ENCODE assay signal across 8 cellular contexts in genomic region chr16:68040506-68041288, GRCh38. TPM values are rescaled to one million over a fixed set of nuclear protein-coding genes. Genes with fewer than 3 reads are reported as not detected.
DNase-seq lines count a peak whose midpoint lies in the region; ATAC-seq, FAIRE-seq and TF ChIP-seq lines count a peak whose summit lies in the region.

No MANE protein-coding gene starts in this region.

- no peak for TF ChIP-seq EP300 in HepG2 (IDR thresholded peaks at IDR 0.05; ENCODE audit: low read depth in 2 of 2, low read length in 2 of 2)
- no peak for TF ChIP-seq EP300 in HepG2 (CRISPR knock-in tag; IDR thresholded peaks at IDR 0.05; ENCODE audit: borderline replicate concordance)

- H3K9ac ChIP-seq in HepG2 (ENCODE audit: insufficient read depth, low read depth, low read length): no peak overlapping the region

- no peak overlapping the region for H3K27ac ChIP-seq in coronary artery
- H3K27ac ChIP-seq in HepG2 (ENCODE audit: extremely low read length, insufficient read depth, low read length): no peak overlapping the region

- no TSS peak for BruUV-seq in HepG2 (replicated peaks; lab: Mats Ljungman, UMichigan)

- in situ Hi-C loops in HepG2 (cut with HindIII; ENCODE audit: extremely low pct_ligation_motif_present, low pct_unique_long_range_greater_than_20kb): loop anchor here (5.0 to 10.0 kb wide), 4 partner anchors 48 to 226 kb away; partner anchors contain the start of genes LCAT and NRN1L

- TF ChIP-seq RAD21 in HepG2 (CRISPR knock-in tag; IDR thresholded peaks at IDR 0.05): peak; percentile 97

- ATAC-seq in HG03354 (IDR thresholded peaks at IDR 0.05; ENCODE audit: poor library complexity, severe bottlenecking, unreplicated experiment) (peak; percentile 80), HepG2 (peak; percentile 99)

- POLR2A ChIA-PET in HepG2 (lab: Yijun Ruan, JAX): interaction anchor here (0.6 to 2.0 kb wide), 10 partner anchors 18 to 224 kb away, joined by 3 to 7 read pairs (median 4); partner anchors contain the start of genes DDX28 and DUS2

- H3K36me3 ChIP-seq in HepG2 (replicated peaks in 1 of 2; ENCODE audit: control insufficient read depth in 1 of 2, insufficient read depth in 2 of 2, low read length in 2 of 2): peaks cover 1 to 28% of the 10 kb centered on the region in 2 experiments; a peak in 3 of 5 replicates

- no peak for TF ChIP-seq POLR2A in HepG2 (IDR thresholded peaks at IDR 0.05; ENCODE audit: insufficient read depth in 1 of 2, low read depth in 2 of 2, low read length in 2 of 2)

- TF ChIP-seq CTCF in coronary artery (IDR thresholded peaks at IDR 0.05) (peak; percentile 80), HepG2 (CRISPR knock-in tag; IDR thresholded peaks at IDR 0.05) (peak; percentile 95)

- H3K27me3 ChIP-seq in HepG2 (ENCODE audit: control insufficient read depth in 1 of 2, insufficient read depth in 2 of 2, low read length in 2 of 2): no peaks in the 10 kb centered on the region

- H3K9me3 ChIP-seq in HepG2 (ENCODE audit: low read length): no peaks in the 10 kb centered on the region

- intact Hi-C loops in HepG2 (cut with micrococcal nuclease; ENCODE audit: unreplicated experiment): loop anchor here (1.0 to 5.0 kb wide), 4 partner anchors 47 to 158 kb away; partner anchors contain the start of gene NRN1L

- WGBS in HepG2 (ENCODE audit: low lambda C conversion rate): 77% methylated on average over 14 of the region's 14 CpGs

- H4K20me1 ChIP-seq in HepG2 (ENCODE audit: insufficient read depth, low read length): no peaks in the 10 kb centered on the region

- H2AFZ ChIP-seq in HepG2 (ENCODE audit: low read length): no peak overlapping the region

- H3K79me2 ChIP-seq in HepG2 (ENCODE audit: insufficient read depth, low read length): no peaks in the 10 kb centered on the region

- CTCF ChIA-PET in HepG2 (lab: Yijun Ruan, JAX; ENCODE audit: low intra/inter-chr PET ratio, low total read pairs): interaction anchor here (0.6 to 2.5 kb wide), 7 partner anchors 48 to 224 kb away, joined by 3 to 46 read pairs (median 5); partner anchors contain the start of genes LCAT and NRN1L

- H3K4me2 ChIP-seq in HepG2 (ENCODE audit: low read depth, low read length): no peak overlapping the region

- FAIRE-seq in HepG2 (lab: Jason Lieb, UNC): peak; percentile 90

- H3K4me3 ChIP-seq in coronary artery (no peak overlapping the region), HepG2 (replicated peaks in 1 of 3; ENCODE audit: insufficient read depth in 1 of 3, low read depth in 2 of 3, low read length in 3 of 3) (no peak overlapping the region)

- DNase-seq in NCI-H1436 (lab: John Stamatoyannopoulos, UW) (peak; percentile 45), NCI-H1436 treated with DMSO at 0.1 percent for 48 hours (lab: John Stamatoyannopoulos, UW) (no peak), NCI-H748 (lab: John Stamatoyannopoulos, UW; ENCODE audit: unreplicated experiment) (peak; percentile 58), coronary artery (ENCODE audit: low spot score) (peak; percentile 79), HepG2 (ENCODE audit: low spot score) (peak; percentile 82)
- DNase-seq in activated CD4-positive, alpha-beta T cell treated with anti-CD3 and anti-CD28 coated beads, Interleukin-2, amount 50 U/mL, for 1 hour: peak; percentile 92
- DNase-seq in stimulated activated CD4-positive, alpha-beta T cell treated with anti-CD3 and anti-CD28 coated beads, TNF-alpha, amount 100 ng/mL, for 48 hours (ENCODE audit: low read depth in 3 of 3): peak; percentile 76 to 84 (median 82)

- peaks cover 5% of the 10 kb centered on the region; the same call in 1 of the 2 replicates for H3K4me1 ChIP-seq in HepG2 (ENCODE audit: insufficient read depth, low read length)

RNA-seq across cellular contexts. Expression of gene DUS2, which starts 17.6 kb away (rescaled TPM):
- total RNA-seq in HepG2 (2016; rRNA removed; fragmentation: Illumina TruSeq; extraction: Trizol): 25.1 and 25.9 TPM in 2 replicates
- 11.4 and 13.4 TPM in 2 replicates for total RNA-seq in HepG2 (2016; cell fraction: cytosol; rRNA removed; fragmentation: Illumina TruSeq; extraction: Trizol; ENCODE audit: low read depth)
- 26.9 and 27.5 TPM in 2 replicates for total RNA-seq in HepG2 (2016; cell fraction: insoluble cytoplasmic fraction; rRNA removed; fragmentation: Illumina TruSeq; extraction: Trizol)
- 8.8 and 9.5 TPM in 2 replicates for total RNA-seq in HepG2 (2016; cell fraction: membrane; rRNA removed; fragmentation: Illumina TruSeq; extraction: Trizol)
- 20.8 and 22.6 TPM in 2 replicates for total RNA-seq in HepG2 (2016; cell fraction: nucleus; rRNA removed; fragmentation: Illumina TruSeq; extraction: Trizol)
- 17.8 and 22.6 TPM in 2 replicates for polyA plus RNA-seq in HepG2 (2011; rRNA removed)
- 18.3 and 19.9 TPM in 2 replicates for polyA plus RNA-seq in HepG2 (2011; cell fraction: cytosol; rRNA removed)
- 73.1 and 73.7 TPM in 2 replicates for polyA plus RNA-seq in HepG2 (2011; cell fraction: nucleus; rRNA removed)
- polyA plus RNA-seq in HepG2 (2012): 17.0 and 17.7 TPM in 2 replicates
- polyA plus RNA-seq in HepG2 (2016; cell fraction: cytosol; fragmentation: Illumina TruSeq; extraction: Trizol; ENCODE audit: low read depth): 1.7 and 1.8 TPM in 2 replicates
- polyA plus RNA-seq in HepG2 (2016; cell fraction: insoluble cytoplasmic fraction; fragmentation: Illumina TruSeq; extraction: Trizol; ENCODE audit: low read depth): 14.5 and 16.7 TPM in 2 replicates
- polyA plus RNA-seq in HepG2 (2016; cell fraction: membrane; fragmentation: Illumina TruSeq; extraction: Trizol; ENCODE audit: low read depth): 2.5 and 3.7 TPM in 2 replicates
- 30.5 and 31.8 TPM in 2 replicates for polyA plus RNA-seq in HepG2 (2016; cell fraction: nucleus; fragmentation: Illumina TruSeq; extraction: Trizol; ENCODE audit: insufficient read depth, low read depth)
- 36.7 and 47.6 TPM in 2 replicates for polyA minus RNA-seq in HepG2 (2011; rRNA and poly(A)+ RNA removed; ENCODE audit: low replicate concordance)
- 9.6 and 11.9 TPM in 2 replicates for polyA minus RNA-seq in HepG2 (2011; cell fraction: cytosol; rRNA and poly(A)+ RNA removed)
- 34.6 and 41.8 TPM in 2 replicates for polyA minus RNA-seq in HepG2 (2011; cell fraction: nucleus; rRNA and poly(A)+ RNA removed)

RNA-seq across cellular contexts. Expression of gene DDX28, which starts 17.7 kb away (rescaled TPM):
- total RNA-seq in HepG2 (2016; rRNA removed; fragmentation: Illumina TruSeq; extraction: Trizol): 16.4 and 18.4 TPM in 2 replicates
- total RNA-seq in HepG2 (2016; cell fraction: cytosol; rRNA removed; fragmentation: Illumina TruSeq; extraction: Trizol; ENCODE audit: low read depth): 2.8 and 3.0 TPM in 2 replicates
- total RNA-seq in HepG2 (2016; cell fraction: insoluble cytoplasmic fraction; rRNA removed; fragmentation: Illumina TruSeq; extraction: Trizol): 16.5 and 18.2 TPM in 2 replicates
- 5.7 and 7.5 TPM in 2 replicates for total RNA-seq in HepG2 (2016; cell fraction: membrane; rRNA removed; fragmentation: Illumina TruSeq; extraction: Trizol)
- 11.7 and 13.6 TPM in 2 replicates for total RNA-seq in HepG2 (2016; cell fraction: nucleus; rRNA removed; fragmentation: Illumina TruSeq; extraction: Trizol)
- 13.6 and 14.1 TPM in 2 replicates for polyA plus RNA-seq in HepG2 (2011; rRNA removed)
- polyA plus RNA-seq in HepG2 (2011; cell fraction: cytosol; rRNA removed): 12.4 and 15.6 TPM in 2 replicates
- polyA plus RNA-seq in HepG2 (2011; cell fraction: nucleus; rRNA removed): 8.7 and 9.9 TPM in 2 replicates
- 6.3 and 6.8 TPM in 2 replicates for polyA plus RNA-seq in HepG2 (2012)
- polyA plus RNA-seq in HepG2 (2016; cell fraction: cytosol; fragmentation: Illumina TruSeq; extraction: Trizol; ENCODE audit: low read depth): 1.2 and 1.6 TPM in 2 replicates
- polyA plus RNA-seq in HepG2 (2016; cell fraction: insoluble cytoplasmic fraction; fragmentation: Illumina TruSeq; extraction: Trizol; ENCODE audit: low read depth): 14.5 and 16.0 TPM in 2 replicates
- 2.6 and 3.1 TPM in 2 replicates for polyA plus RNA-seq in HepG2 (2016; cell fraction: membrane; fragmentation: Illumina TruSeq; extraction: Trizol; ENCODE audit: low read depth)
- polyA plus RNA-seq in HepG2 (2016; cell fraction: nucleus; fragmentation: Illumina TruSeq; extraction: Trizol; ENCODE audit: insufficient read depth, low read depth): 13.9 and 15.5 TPM in 2 replicates
- 19.4 and 28.5 TPM in 2 replicates for polyA minus RNA-seq in HepG2 (2011; rRNA and poly(A)+ RNA removed; ENCODE audit: low replicate concordance)
- 7.2 and 10.0 TPM in 2 replicates for polyA minus RNA-seq in HepG2 (2011; cell fraction: cytosol; rRNA and poly(A)+ RNA removed)
- polyA minus RNA-seq in HepG2 (2011; cell fraction: nucleus; rRNA and poly(A)+ RNA removed): 18.2 and 19.9 TPM in 2 replicates

RNA-seq across cellular contexts. Expression of gene DPEP2NB, which starts 25.0 kb away (rescaled TPM):
- total RNA-seq in HepG2 (2016; rRNA removed; fragmentation: Illumina TruSeq; extraction: Trizol): not detected in 2 replicates
- not detected in 2 replicates for total RNA-seq in HepG2 (2016; cell fraction: cytosol; rRNA removed; fragmentation: Illumina TruSeq; extraction: Trizol; ENCODE audit: low read depth)
- not detected in 2 replicates for total RNA-seq in HepG2 (2016; cell fraction: insoluble cytoplasmic fraction; rRNA removed; fragmentation: Illumina TruSeq; extraction: Trizol)
- not detected in 2 replicates for total RNA-seq in HepG2 (2016; cell fraction: membrane; rRNA removed; fragmentation: Illumina TruSeq; extraction: Trizol)
- not detected in 2 replicates for total RNA-seq in HepG2 (2016; cell fraction: nucleus; rRNA removed; fragmentation: Illumina TruSeq; extraction: Trizol)
- polyA plus RNA-seq in HepG2 (2011; rRNA removed): not detected in 2 replicates
- not detected in 2 replicates for polyA plus RNA-seq in HepG2 (2011; cell fraction: cytosol; rRNA removed)
- polyA plus RNA-seq in HepG2 (2011; cell fraction: nucleus; rRNA removed): not detected in 2 replicates
- not detected in 2 replicates for polyA plus RNA-seq in HepG2 (2012)
- not detected in 2 replicates for polyA plus RNA-seq in HepG2 (2016; cell fraction: cytosol; fragmentation: Illumina TruSeq; extraction: Trizol; ENCODE audit: low read depth)
- polyA plus RNA-seq in HepG2 (2016; cell fraction: insoluble cytoplasmic fraction; fragmentation: Illumina TruSeq; extraction: Trizol; ENCODE audit: low read depth): not detected in 2 replicates
- polyA plus RNA-seq in HepG2 (2016; cell fraction: membrane; fragmentation: Illumina TruSeq; extraction: Trizol; ENCODE audit: low read depth): not detected in 2 replicates
- not detected in 2 replicates for polyA plus RNA-seq in HepG2 (2016; cell fraction: nucleus; fragmentation: Illumina TruSeq; extraction: Trizol; ENCODE audit: insufficient read depth, low read depth)
- polyA minus RNA-seq in HepG2 (2011; rRNA and poly(A)+ RNA removed; ENCODE audit: low replicate concordance): not detected in 2 replicates
- not detected in 2 replicates for polyA minus RNA-seq in HepG2 (2011; cell fraction: cytosol; rRNA and poly(A)+ RNA removed)
- polyA minus RNA-seq in HepG2 (2011; cell fraction: nucleus; rRNA and poly(A)+ RNA removed): not detected in 2 replicates

RNA-seq across cellular contexts. Expression of gene DPEP2, which starts 41.4 kb away (rescaled TPM):
- total RNA-seq in HepG2 (2016; rRNA removed; fragmentation: Illumina TruSeq; extraction: Trizol): not detected in 2 replicates
- not detected in 2 replicates for total RNA-seq in HepG2 (2016; cell fraction: cytosol; rRNA removed; fragmentation: Illumina TruSeq; extraction: Trizol; ENCODE audit: low read depth)
- not detected in 2 replicates for total RNA-seq in HepG2 (2016; cell fraction: insoluble cytoplasmic fraction; rRNA removed; fragmentation: Illumina TruSeq; extraction: Trizol)
- total RNA-seq in HepG2 (2016; cell fraction: membrane; rRNA removed; fragmentation: Illumina TruSeq; extraction: Trizol): not detected in 2 replicates
- total RNA-seq in HepG2 (2016; cell fraction: nucleus; rRNA removed; fragmentation: Illumina TruSeq; extraction: Trizol): not detected in 2 replicates
- polyA plus RNA-seq in HepG2 (2011; rRNA removed): 0.18 and 0.26 TPM in 2 replicates
- polyA plus RNA-seq in HepG2 (2011; cell fraction: cytosol; rRNA removed): 0.08 and 0.27 TPM in 2 replicates
- 0.38 and 0.45 TPM in 2 replicates for polyA plus RNA-seq in HepG2 (2011; cell fraction: nucleus; rRNA removed)
- polyA plus RNA-seq in HepG2 (2012): 0.73 TPM in 1 of 2 replicates, not detected in the other
- not detected in 2 replicates for polyA plus RNA-seq in HepG2 (2016; cell fraction: cytosol; fragmentation: Illumina TruSeq; extraction: Trizol; ENCODE audit: low read depth)
- polyA plus RNA-seq in HepG2 (2016; cell fraction: insoluble cytoplasmic fraction; fragmentation: Illumina TruSeq; extraction: Trizol; ENCODE audit: low read depth): not detected in 2 replicates
- not detected in 2 replicates for polyA plus RNA-seq in HepG2 (2016; cell fraction: membrane; fragmentation: Illumina TruSeq; extraction: Trizol; ENCODE audit: low read depth)
- not detected in 2 replicates for polyA plus RNA-seq in HepG2 (2016; cell fraction: nucleus; fragmentation: Illumina TruSeq; extraction: Trizol; ENCODE audit: insufficient read depth, low read depth)
- 0.21 and 0.80 TPM in 2 replicates for polyA minus RNA-seq in HepG2 (2011; rRNA and poly(A)+ RNA removed; ENCODE audit: low replicate concordance)
- polyA minus RNA-seq in HepG2 (2011; cell fraction: cytosol; rRNA and poly(A)+ RNA removed): 0.53 TPM in 1 of 2 replicates, not detected in the other
- 0.26 TPM in 1 of 2 replicates, not detected in the other for polyA minus RNA-seq in HepG2 (2011; cell fraction: nucleus; rRNA and poly(A)+ RNA removed)

RNA-seq across cellular contexts. Expression of gene NFATC3, which starts 44.5 kb away (rescaled TPM):
- total RNA-seq in HepG2 (2016; rRNA removed; fragmentation: Illumina TruSeq; extraction: Trizol): 52.6 and 63.2 TPM in 2 replicates
- total RNA-seq in HepG2 (2016; cell fraction: cytosol; rRNA removed; fragmentation: Illumina TruSeq; extraction: Trizol; ENCODE audit: low read depth): 234 and 265 TPM in 2 replicates
- 54.0 and 61.4 TPM in 2 replicates for total RNA-seq in HepG2 (2016; cell fraction: insoluble cytoplasmic fraction; rRNA removed; fragmentation: Illumina TruSeq; extraction: Trizol)
- 183 and 209 TPM in 2 replicates for total RNA-seq in HepG2 (2016; cell fraction: membrane; rRNA removed; fragmentation: Illumina TruSeq; extraction: Trizol)
- total RNA-seq in HepG2 (2016; cell fraction: nucleus; rRNA removed; fragmentation: Illumina TruSeq; extraction: Trizol): 42.9 and 44.2 TPM in 2 replicates
- polyA plus RNA-seq in HepG2 (2011; rRNA removed): 52.7 and 62.7 TPM in 2 replicates
- polyA plus RNA-seq in HepG2 (2011; cell fraction: cytosol; rRNA removed): 38.3 and 51.2 TPM in 2 replicates
- polyA plus RNA-seq in HepG2 (2011; cell fraction: nucleus; rRNA removed): 32.5 and 33.2 TPM in 2 replicates
- polyA plus RNA-seq in HepG2 (2012): 30.6 and 32.4 TPM in 2 replicates
- polyA plus RNA-seq in HepG2 (2016; cell fraction: cytosol; fragmentation: Illumina TruSeq; extraction: Trizol; ENCODE audit: low read depth): 2.5 and 2.8 TPM in 2 replicates
- 63.1 and 64.9 TPM in 2 replicates for polyA plus RNA-seq in HepG2 (2016; cell fraction: insoluble cytoplasmic fraction; fragmentation: Illumina TruSeq; extraction: Trizol; ENCODE audit: low read depth)
- polyA plus RNA-seq in HepG2 (2016; cell fraction: membrane; fragmentation: Illumina TruSeq; extraction: Trizol; ENCODE audit: low read depth): 17.1 and 17.3 TPM in 2 replicates
- 38.6 and 39.5 TPM in 2 replicates for polyA plus RNA-seq in HepG2 (2016; cell fraction: nucleus; fragmentation: Illumina TruSeq; extraction: Trizol; ENCODE audit: insufficient read depth, low read depth)
- polyA minus RNA-seq in HepG2 (2011; rRNA and poly(A)+ RNA removed; ENCODE audit: low replicate concordance): 81.5 and 261 TPM in 2 replicates
- polyA minus RNA-seq in HepG2 (2011; cell fraction: cytosol; rRNA and poly(A)+ RNA removed): 107 and 129 TPM in 2 replicates
- 109 and 138 TPM in 2 replicates for polyA minus RNA-seq in HepG2 (2011; cell fraction: nucleus; rRNA and poly(A)+ RNA removed)
